Comparison of ENCODE assay signal across 1 cellular context in genomic region chr14:100401031-100401692, GRCh38.
TF ChIP-seq lines count a peak whose summit lies in the region.

No MANE protein-coding gene starts in this region.

TF ChIP-seq in K562, 482 proteins besides CTCF, POLR2A, EP300 and RAD21:
- TF ChIP-seq ZNF277 (CRISPR knock-in tag; IDR thresholded peaks at IDR 0.05; ENCODE audit: borderline replicate concordance) = peak; percentile 44; the same call in 1 of the 2 replicates
- no peak for TF ChIP-seq NR4A1 (CRISPR knock-in tag; IDR thresholded peaks at IDR 0.05)
- TF ChIP-seq NR4A1 (tag; IDR thresholded peaks at IDR 0.05) = no peak
- TF ChIP-seq NFIX (CRISPR knock-in tag; IDR thresholded peaks at IDR 0.05; ENCODE audit: low read depth) = peak; percentile 51; the same call in 1 of the 2 replicates
